Comparison of ENCODE assay signal across 19 cellular contexts in the genomic region with DNA sequence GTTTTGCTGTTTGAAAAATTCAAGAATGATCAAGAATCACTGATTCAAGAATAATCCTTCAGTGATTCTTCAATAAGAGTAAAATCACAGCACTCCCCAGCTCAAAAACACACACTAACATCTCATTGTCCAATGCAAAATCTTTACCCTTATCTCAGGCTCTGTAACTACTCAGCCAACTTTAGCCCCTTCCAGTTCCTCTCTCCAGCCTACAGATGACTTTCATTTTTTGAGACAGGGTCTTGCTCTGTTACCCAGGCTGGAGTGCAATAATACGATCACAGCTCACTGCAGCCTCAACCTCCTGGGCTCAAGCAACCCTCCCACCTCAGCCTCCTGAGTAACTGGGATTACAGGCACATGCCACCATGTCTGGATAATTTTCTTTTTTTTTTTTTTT. TPM values are rescaled to one million over a fixed set of nuclear protein-coding genes. Genes with fewer than 3 reads are reported as not detected.
DNase-seq lines count a peak whose midpoint lies in the region; ATAC-seq and FAIRE-seq lines count a peak whose summit lies in the region.
"Had no signal": no experiment of that assay in that cellular context is flagged by ENCODE, and none has a peak within 500 bp of the region (broad histone marks: within the 10 kb centered on the region; RNA-seq: fewer than 3 reads in every experiment).

No MANE protein-coding gene starts in this region.

- no peaks in the 10 kb centered on the region for H3K27me3 ChIP-seq in skeletal muscle tissue (ENCODE audit: control insufficient read depth in 3 of 3, insufficient read depth in 3 of 3, low read length in 3 of 3)
- H3K27me3 ChIP-seq: tibial nerve had no signal

- no peak overlapping the region for H3K4me3 Mint-ChIP-seq in activated CD4-positive, alpha-beta T cell treated with anti-CD3 and anti-CD28 coated beads for 36 hours
- no peak overlapping the region for H3K4me3 Mint-ChIP-seq in dendritic cell treated with granulocyte-macrophage colony-stimulating factor and Interleukin-4, amounts not matched to agents 40 ng/mL and 50 ng/mL, for 4 days
- H3K4me3 Mint-ChIP-seq: neural crest cell had no signal

- peak overlapping the region; percentile 52 for H3K27ac ChIP-seq in skeletal muscle tissue (ENCODE audit: low read depth, low read length)
- H3K27ac ChIP-seq: lower lobe of right lung, PC-9 had no signal

- peaks cover 58% of the 10 kb centered on the region for H3K36me3 Mint-ChIP-seq in activated CD4-positive, alpha-beta T cell treated with anti-CD3 and anti-CD28 coated beads for 36 hours (ENCODE audit: low read depth)
- peaks cover 9% of the 10 kb centered on the region for H3K36me3 Mint-ChIP-seq in dendritic cell treated with granulocyte-macrophage colony-stimulating factor and Interleukin-4, amounts not matched to agents 40 ng/mL and 50 ng/mL, for 4 days (ENCODE audit: low read depth)

- no peak overlapping the region for H3K4me3 ChIP-seq in skeletal muscle tissue (ENCODE audit: low read length in 3 of 3)
- H3K4me3 ChIP-seq: lower lobe of right lung, PC-9, tibial nerve had no signal

- peaks cover 87% of the 10 kb centered on the region for H3K4me1 Mint-ChIP-seq in activated CD4-positive, alpha-beta T cell treated with anti-CD3 and anti-CD28 coated beads for 36 hours
- peaks cover 60% of the 10 kb centered on the region for H3K4me1 Mint-ChIP-seq in dendritic cell treated with granulocyte-macrophage colony-stimulating factor and Interleukin-4, amounts not matched to agents 40 ng/mL and 50 ng/mL, for 4 days (ENCODE audit: low read depth)

- peaks cover 2% of the 10 kb centered on the region for H3K9me3 Mint-ChIP-seq in activated CD4-positive, alpha-beta T cell treated with anti-CD3 and anti-CD28 coated beads for 36 hours (ENCODE audit: low read depth)
- no peaks in the 10 kb centered on the region for H3K9me3 Mint-ChIP-seq in dendritic cell treated with granulocyte-macrophage colony-stimulating factor and Interleukin-4, amounts not matched to agents 40 ng/mL and 50 ng/mL, for 4 days
- H3K9me3 Mint-ChIP-seq: neural crest cell had no signal

- no peak for DNase-seq in activated CD4-positive, alpha-beta T cell treated with anti-CD3 and anti-CD28 coated beads for 36 hours
- no peak for DNase-seq in activated CD4-positive, alpha-beta T cell treated with anti-CD3 and anti-CD28 coated beads, Interleukin-2, amount 50 U/mL, for 1 hour
- DNase-seq in GM19239 (ENCODE audit: insufficient read length, low spot score) (no peak), cerebellum (ENCODE audit: low spot score) (no peak), NCI-H748 treated with DMSO at 0.1 percent for 48 hours (lab: John Stamatoyannopoulos, UW) (no peak), GDM1 (lab: John Stamatoyannopoulos, UW) (no peak)
- DNase-seq: EL, NCI-H1930, NCI-H524, PC-9, retina had no signal

- peak overlapping the region; percentile 61 for H3K27ac Mint-ChIP-seq in activated CD4-positive, alpha-beta T cell treated with anti-CD3 and anti-CD28 coated beads for 36 hours
- H3K27ac Mint-ChIP-seq in dendritic cell treated with granulocyte-macrophage colony-stimulating factor and Interleukin-4, amounts not matched to agents 40 ng/mL and 50 ng/mL, for 4 days, result peak overlapping the region; percentile 36

- CTCF ChIA-PET in activated CD4-positive, alpha-beta T cell treated with anti-CD3 and anti-CD28 coated beads for 36 hours (lab: Charles Lee), result interaction anchor here (1.0 to 1.4 kb wide), 2 partner anchors 26 to 28 kb away, joined by 3 read pairs; no protein-coding TSS in a partner anchor

- H3K27me3 Mint-ChIP-seq in activated CD4-positive, alpha-beta T cell treated with anti-CD3 and anti-CD28 coated beads for 36 hours, result no peaks in the 10 kb centered on the region
- no peaks in the 10 kb centered on the region for H3K27me3 Mint-ChIP-seq in dendritic cell treated with granulocyte-macrophage colony-stimulating factor and Interleukin-4, amounts not matched to agents 40 ng/mL and 50 ng/mL, for 4 days

- H3K4me1 ChIP-seq in skeletal muscle tissue (ENCODE audit: control insufficient read depth in 3 of 3, insufficient read depth in 3 of 3, low read length in 3 of 3), result peaks cover 48 to 56% (median 49%) of the 10 kb centered on the region in 3 donors

- no peak for ATAC-seq in activated CD4-positive, alpha-beta T cell treated with anti-CD3 and anti-CD28 coated beads for 36 hours
- ATAC-seq: HepG2 had no signal

- H3K9me3 ChIP-seq in skeletal muscle tissue (ENCODE audit: control insufficient read depth in 3 of 3, low read length in 3 of 3), result no peaks in the 10 kb centered on the region
- H3K9me3 ChIP-seq: lower lobe of right lung, tibial nerve had no signal

- H3K9ac ChIP-seq in skeletal muscle tissue (ENCODE audit: low read depth in 1 of 3, low read length in 3 of 3), result no peak overlapping the region

- intact Hi-C loops in activated CD4-positive, alpha-beta T cell treated with anti-CD3 and anti-CD28 coated beads for 36 hours (cut with DNase I, micrococcal nuclease), result loop anchor here (2.0 kb wide), 2 partner anchors 22 to 42 kb away; no protein-coding TSS in a partner anchor
- intact Hi-C loops in dendritic cell treated with granulocyte-macrophage colony-stimulating factor and Interleukin-4, amounts not matched to agents 40 ng/mL and 50 ng/mL, for 4 days (cut with micrococcal nuclease), result no loop called here

- FAIRE-seq in GM19239 (lab: Jason Lieb, UNC), result peak; percentile 51
- FAIRE-seq: A204.1, frontal cortex, HepG2 had no signal

- POLR2A ChIA-PET in activated CD4-positive, alpha-beta T cell treated with anti-CD3 and anti-CD28 coated beads for 36 hours (lab: Charles Lee), result no interaction called here

- peaks cover 0 to 2% (median 0%) of the 10 kb centered on the region in 3 donors for H3K36me3 ChIP-seq in skeletal muscle tissue (ENCODE audit: control insufficient read depth in 3 of 3, insufficient read depth in 3 of 3, low read length in 3 of 3)
- H3K36me3 ChIP-seq: tibial nerve had no signal

RNA-seq across cellular contexts. Expression of a gene that starts 25.0 kb away (rescaled TPM):
- total RNA-seq in activated CD4-positive, alpha-beta T cell treated with anti-CD3 and anti-CD28 coated beads for 36 hours, result 100 to 1,000 TPM; 332 to 345 TPM
- total RNA-seq in skeletal muscle tissue (44.9 TPM), cerebellum (47.9 TPM)

RNA-seq across cellular contexts. Expression of a gene that starts 59.8 kb away (rescaled TPM):
- total RNA-seq in activated CD4-positive, alpha-beta T cell treated with anti-CD3 and anti-CD28 coated beads for 36 hours, result 1 to 10 TPM; 4.2 to 4.4 TPM
- total RNA-seq in skeletal muscle tissue (238 TPM), cerebellum (6.5 TPM)

Comparison
In these comparisons a context has a peak if more than half of its experiments do, and no peak if none do; other contexts are left out.
1. RNA of a gene that starts 59.8 kb away (total RNA-seq): 238 TPM in skeletal muscle tissue (single experiment); 6.5 TPM in cerebellum (single experiment) and 4.2 to 4.4 TPM in activated CD4-positive, alpha-beta T cell treated with anti-CD3 and anti-CD28 coated beads for 36 hours; every median in the first group is over 10 times any median in the second.